In the genomic region with DNA sequence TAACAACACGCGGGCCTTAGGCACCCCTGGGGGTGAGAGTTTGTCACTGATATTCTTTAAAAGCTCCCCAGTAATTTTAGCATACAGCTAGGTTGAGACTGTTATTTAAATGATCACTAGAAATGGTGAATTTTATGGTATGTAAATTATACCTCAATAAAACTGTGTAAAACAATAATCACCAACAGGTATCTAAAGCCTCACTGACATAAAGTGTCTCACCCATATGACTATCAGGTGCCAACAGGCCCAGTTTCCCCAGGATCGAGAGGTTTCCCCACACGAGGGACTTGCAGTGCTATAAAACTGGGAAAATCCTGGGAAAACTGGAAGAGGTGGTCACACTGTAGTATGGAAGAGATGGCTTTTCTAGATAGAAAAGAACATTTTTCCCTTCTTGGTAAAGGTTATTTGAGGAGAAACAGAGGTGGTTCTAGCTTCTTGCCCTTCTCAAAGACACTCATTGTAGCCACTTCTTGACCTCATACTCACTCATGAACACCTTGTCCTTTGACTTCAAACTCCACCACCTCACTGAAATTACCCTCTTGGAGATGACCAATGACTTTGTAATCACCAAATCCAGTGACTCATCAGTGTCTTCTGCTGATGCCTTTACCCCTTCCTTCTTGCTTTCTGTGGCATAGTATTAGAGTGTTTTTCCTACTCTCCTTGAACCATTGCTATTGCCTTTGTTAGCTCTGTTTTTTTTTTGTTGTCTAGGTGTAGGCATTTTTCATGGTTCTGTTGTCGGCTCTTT, we compare ENCODE assay signal across 17 cellular contexts. TPM values are rescaled to one million over a fixed set of nuclear protein-coding genes. Genes with fewer than 3 reads are reported as not detected.
DNase-seq lines count a peak whose midpoint lies in the region; ATAC-seq, FAIRE-seq and TF ChIP-seq lines count a peak whose summit lies in the region.
"Had no signal": no experiment of that assay in that cellular context is flagged by ENCODE, and none has a peak within 500 bp of the region (broad histone marks: within the 10 kb centered on the region; RNA-seq: fewer than 3 reads in every experiment).

No MANE protein-coding gene starts in this region.

- in situ Hi-C loops in GM23248 (cut with MboI), result no loop called here

- H3K4me3 ChIP-seq in A549, result no peak overlapping the region
- no peak overlapping the region for H3K4me3 ChIP-seq in GM23248
- no peak overlapping the region for H3K4me3 ChIP-seq in ascending aorta
- H3K4me3 ChIP-seq in tibial artery, result no peak overlapping the region

- no peaks in the 10 kb centered on the region for H3K36me3 Mint-ChIP-seq in stimulated activated naive B cell treated with anti-CD40 and anti-IgM and Interleukin-4, amounts not matched to agents 10 μg/mL and 1 μg/mL and 100 μg/mL, for 72 hours
- H3K36me3 Mint-ChIP-seq: CD8-positive, alpha-beta memory T cell had no signal

- FAIRE-seq in A549 (lab: Jason Lieb, UNC), result no peak

- H3K4me2 ChIP-seq in A549 (no peak overlapping the region), GM23248 (ENCODE audit: unreplicated experiment) (no peak overlapping the region)
- H3K4me2 ChIP-seq: KMS-11 had no signal

- TF ChIP-seq CTCF in A549 (IDR thresholded peaks at IDR 0.05) (no peak), ascending aorta (IDR thresholded peaks at IDR 0.05) (no peak), tibial artery (IDR thresholded peaks at IDR 0.05) (no peak)

- peaks cover 0 to 11% of the 10 kb centered on the region in 2 donors for H3K27me3 Mint-ChIP-seq in stimulated activated naive B cell treated with anti-CD40 and anti-IgM and Interleukin-4, amounts not matched to agents 10 μg/mL and 1 μg/mL and 100 μg/mL, for 72 hours

- no peaks in the 10 kb centered on the region for H3K36me3 ChIP-seq in GM23248 (ENCODE audit: low read depth)
- no peaks in the 10 kb centered on the region for H3K36me3 ChIP-seq in ascending aorta
- H3K36me3 ChIP-seq in tibial artery, result no peaks in the 10 kb centered on the region

- H3K4me1 ChIP-seq in A549 (no peaks in the 10 kb centered on the region), GM23248 (ENCODE audit: insufficient read depth) (no peaks in the 10 kb centered on the region), ascending aorta (no peaks in the 10 kb centered on the region), tibial artery (no peaks in the 10 kb centered on the region)

- no peaks in the 10 kb centered on the region for H4K20me1 ChIP-seq in GM23248 (ENCODE audit: insufficient read depth)

- ATAC-seq in A549, result no peak
- no peak for ATAC-seq in stimulated activated naive B cell treated with anti-CD40 and anti-IgM and Interleukin-4, amounts not matched to agents 10 μg/mL and 1 μg/mL and 100 μg/mL, for 72 hours (replicated peaks)

- H3K27ac Mint-ChIP-seq in stimulated activated naive B cell treated with anti-CD40 and anti-IgM and Interleukin-4, amounts not matched to agents 10 μg/mL and 1 μg/mL and 100 μg/mL, for 72 hours, result no peak overlapping the region
- H3K27ac Mint-ChIP-seq: CD8-positive, alpha-beta memory T cell; H9 had no signal

- no peak overlapping the region for H2AFZ ChIP-seq in GM23248

- TF ChIP-seq EP300 in A549 (IDR thresholded peaks at IDR 0.05), result no peak

- TF ChIP-seq POLR2A in A549 (IDR thresholded peaks at IDR 0.05; ENCODE audit: low read length), result no peak

- no peak overlapping the region for H3K9ac ChIP-seq in GM23248
- H3K9ac ChIP-seq: KMS-11 had no signal

- H3F3A ChIP-seq in GM23248 (ENCODE audit: insufficient read depth), result no peaks in the 10 kb centered on the region

- H3K4me3 Mint-ChIP-seq in stimulated activated naive B cell treated with anti-CD40 and anti-IgM and Interleukin-4, amounts not matched to agents 10 μg/mL and 1 μg/mL and 100 μg/mL, for 72 hours, result no peak overlapping the region
- H3K4me3 Mint-ChIP-seq: CD8-positive, alpha-beta memory T cell; H9 had no signal

- CTCF ChIA-PET in A549 (lab: Yijun Ruan, JAX), result interaction anchor here (0.6 to 2.1 kb wide), 2 partner anchors 7 to 33 kb away, joined by 3 to 6 read pairs; no protein-coding TSS in a partner anchor

- no peak overlapping the region for H3K27ac ChIP-seq in A549
- H3K27ac ChIP-seq in GM23248, result no peak overlapping the region
- H3K27ac ChIP-seq in ascending aorta, result no peak overlapping the region
- no peak overlapping the region for H3K27ac ChIP-seq in tibial artery
- H3K27ac ChIP-seq: KMS-11 had no signal

- H3K9me3 ChIP-seq in A549, result no peaks in the 10 kb centered on the region
- H3K9me3 ChIP-seq in GM23248 (ENCODE audit: low read depth), result no peaks in the 10 kb centered on the region
- H3K9me3 ChIP-seq in ascending aorta, result no peaks in the 10 kb centered on the region
- H3K9me3 ChIP-seq in tibial artery, result no peaks in the 10 kb centered on the region

- H3K9me2 ChIP-seq in GM23248 (ENCODE audit: insufficient read depth), result no peaks in the 10 kb centered on the region

- no peaks in the 10 kb centered on the region for H3K79me2 ChIP-seq in GM23248 (ENCODE audit: insufficient read depth)

- intact Hi-C loops in ascending aorta (cut with DNase I), result no loop called here
- intact Hi-C loops in tibial artery (cut with DNase I; ENCODE audit: low total_unique reads), result no loop called here

- 50% methylated on average over 5 of the region's 5 CpGs for WGBS in A549 (ENCODE audit: missing lambda C conversion rate)
- WGBS in GM23248 (ENCODE audit: low coverage in 1 of 2, low lambda C conversion rate in 2 of 2, missing lambda C conversion rate in 2 of 2), 2 experiments, result 72 to 76% methylated on average over 5 of the region's 5 CpGs

- DNase-seq in A549 (ENCODE audit: low read depth in 1 of 2, low spot score in 1 of 2), result no peak
- DNase-seq in GM23248, result peak; percentile 37
- peak; percentile 47 for DNase-seq in RKO (ENCODE audit: low spot score)
- DNase-seq in kidney tubule cell (ENCODE audit: low spot score), result peak; percentile 61
- no peak for DNase-seq in ascending aorta (ENCODE audit: low spot score in 2 of 2)
- DNase-seq in stimulated activated naive B cell treated with anti-CD40 and anti-IgM and Interleukin-4, amounts not matched to agents 10 μg/mL and 1 μg/mL and 100 μg/mL, for 72 hours, result no peak
- DNase-seq in tibial artery, result no peak
- DNase-seq in activated CD4-positive, CD25-positive, alpha-beta regulatory T cell (lab: John Stamatoyannopoulos, UW), result no peak
- DNase-seq: C1 segment of cervical spinal cord; CD8-positive, alpha-beta memory T cell; H9; NCI-H1092; NCI-H1436 treated with DMSO at 0.1 percent for 48 hours; NCI-H2029; SW 1271 had no signal

- no peak for TF ChIP-seq RAD21 in A549 (conservative IDR thresholded peaks at IDR 0.05 in 1 of 2, IDR thresholded peaks at IDR 0.05 in 1 of 2)

- H3K4me1 Mint-ChIP-seq in stimulated activated naive B cell treated with anti-CD40 and anti-IgM and Interleukin-4, amounts not matched to agents 10 μg/mL and 1 μg/mL and 100 μg/mL, for 72 hours, result no peaks in the 10 kb centered on the region
- H3K4me1 Mint-ChIP-seq: CD8-positive, alpha-beta memory T cell; H9 had no signal

- H3K27me3 ChIP-seq in GM23248 (replicated peaks; ENCODE audit: insufficient read depth), result no peaks in the 10 kb centered on the region
- no peaks in the 10 kb centered on the region for H3K27me3 ChIP-seq in ascending aorta
- H3K27me3 ChIP-seq in tibial artery, result no peaks in the 10 kb centered on the region

- POLR2A ChIA-PET in A549 (lab: Yijun Ruan, JAX), result no interaction called here

- no peaks in the 10 kb centered on the region for H3K9me3 Mint-ChIP-seq in stimulated activated naive B cell treated with anti-CD40 and anti-IgM and Interleukin-4, amounts not matched to agents 10 μg/mL and 1 μg/mL and 100 μg/mL, for 72 hours
- H3K9me3 Mint-ChIP-seq: CD8-positive, alpha-beta memory T cell; H9 had no signal

TF ChIP-seq in A549, 52 proteins besides CTCF, POLR2A, EP300 and RAD21:
- TF ChIP-seq, protein P1, sequence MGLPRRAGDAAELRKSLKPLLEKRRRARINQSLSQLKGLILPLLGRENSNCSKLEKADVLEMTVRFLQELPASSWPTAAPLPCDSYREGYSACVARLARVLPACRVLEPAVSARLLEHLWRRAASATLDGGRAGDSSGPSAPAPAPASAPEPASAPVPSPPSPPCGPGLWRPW (IDR thresholded peaks at IDR 0.05), result no peak
- no peak for TF ChIP-seq FOSL2 (IDR thresholded peaks at IDR 0.05)
- TF ChIP-seq FOSL2 (CRISPR knock-in tag; IDR thresholded peaks at IDR 0.05), result peak; percentile 29; the same call in 1 of the 2 replicates

RNA-seq across cellular contexts. Expression of a gene that starts 24.8 kb away (rescaled TPM):
- polyA plus RNA-seq in A549 (2011; rRNA removed), result 14.1 and 14.9 TPM in 2 replicates
- 2.8 and 3.5 TPM in 2 replicates for polyA plus RNA-seq in A549 (2012; cell fraction: cytosol; rRNA removed)
- 1.2 and 2.1 TPM in 2 replicates for polyA plus RNA-seq in A549 (2012; cell fraction: nucleus; rRNA removed)
- 7.6 to 9.2 TPM (median 7.9 TPM) in 3 replicates for polyA plus RNA-seq in A549 (2017; fragmentation: RNase III; extraction: RNeasy Plus Mini Kit Qiagen cat#74134 plus additional on column Dnase treatment)
- polyA minus RNA-seq in A549 (2011; rRNA and poly(A)+ RNA removed), result 8.1 and 9.4 TPM in 2 replicates
- total RNA-seq in GM23248 (2014; rRNA removed; shearing (Covaris generic)), result 10.0 and 11.5 TPM in 2 replicates
- polyA plus RNA-seq in GM23248 (2016; fragmentation: Nextera tagmentation; extraction: Ambion mirVana), result 9.0 and 9.8 TPM in 2 replicates
- 1.7 TPM for total RNA-seq in ascending aorta

RNA-seq across cellular contexts. Expression of a gene that starts 48.5 kb away (rescaled TPM):
- polyA plus RNA-seq in A549 (2011; rRNA removed) (not detected in 2 replicates), A549 (2017; fragmentation: RNase III; extraction: RNeasy Plus Mini Kit Qiagen cat#74134 plus additional on column Dnase treatment) (not detected in 3 replicates), GM23248 (2016; fragmentation: Nextera tagmentation; extraction: Ambion mirVana) (not detected in 2 replicates)
- polyA plus RNA-seq in A549 (2012; cell fraction: cytosol; rRNA removed), result not detected in 2 replicates
- polyA plus RNA-seq in A549 (2012; cell fraction: nucleus; rRNA removed), result not detected in 2 replicates
- polyA minus RNA-seq in A549 (2011; rRNA and poly(A)+ RNA removed), result not detected in 2 replicates
- not detected in 2 replicates for total RNA-seq in GM23248 (2014; rRNA removed; shearing (Covaris generic))
- total RNA-seq in ascending aorta, result not detected
- total RNA-seq: CD8-positive, alpha-beta memory T cell; H9; MCF 10A had no signal
- polyA plus RNA-seq: CD8-positive, alpha-beta memory T cell had no signal

Comparison
In these comparisons a context has a peak if more than half of its experiments do, and no peak if none do; other contexts are left out.
1. DNase-seq: peak in GM23248 (single experiment), RKO (single experiment) and kidney tubule cell (single experiment); none in A549 (0 of 2), ascending aorta (0 of 2), stimulated activated naive B cell treated with anti-CD40 and anti-IgM and Interleukin-4, amounts not matched to agents 10 μg/mL and 1 μg/mL and 100 μg/mL, for 72 hours (single experiment), tibial artery (0 of 2) and activated CD4-positive, CD25-positive, alpha-beta regulatory T cell (0 of 4).